In genomic region chr16:5615868-5616642, GRCh38 we compare ENCODE assay signal across 8 cellular contexts.
DNase-seq lines count a peak whose midpoint lies in the region; ATAC-seq, FAIRE-seq and TF ChIP-seq lines count a peak whose summit lies in the region.

No MANE protein-coding gene starts in this region.

- DNase-seq in NK-92 treated with Interleukin-12 subunit alpha and Interleukin-12 subunit beta, amount 100 ng/mL, for 24 hours (lab: John Stamatoyannopoulos, UW): peak; percentile 12
- DNase-seq in NK-92 (lab: John Stamatoyannopoulos, UW; ENCODE audit: unreplicated experiment) (no peak), HTR-8/SVneo (ENCODE audit: insufficient read length, low spot score) (peak; percentile 17), SK-N-DZ (ENCODE audit: low spot score) (peak; percentile 89), coronary artery (ENCODE audit: low spot score) (peak; percentile 74), mesothelial cell of epicardium (ENCODE audit: low spot score in 2 of 2, unreplicated experiment in 2 of 2) (peak; percentile 33 to 74), upper lobe of left lung (peak; percentile 26 to 59)

- TF ChIP-seq CTCF in coronary artery (IDR thresholded peaks at IDR 0.05) (peak; percentile 47), mesothelial cell of epicardium (IDR thresholded peaks at IDR 0.05; ENCODE audit: unreplicated experiment) (peak; percentile 90), upper lobe of left lung (IDR thresholded peaks at IDR 0.05) (peak; percentile 38 to 78 (median 56))

- no peak overlapping the region for H3K4me3 Mint-ChIP-seq in mesothelial cell of epicardium

- no peak for TF ChIP-seq POLR2A in upper lobe of left lung (IDR thresholded peaks at IDR 0.05)

- no peak overlapping the region for H3K27ac Mint-ChIP-seq in mesothelial cell of epicardium

- no peaks in the 10 kb centered on the region for H3K4me1 ChIP-seq in upper lobe of left lung

- 13 to 28% methylated on average over 15 to 25 of the region's 25 CpGs for WGBS in upper lobe of left lung, 2 donors

- no peak for FAIRE-seq in HTR-8/SVneo (lab: Jason Lieb, UNC)

- H3K4me3 ChIP-seq in coronary artery: peak overlapping the region; percentile 24
- no peak overlapping the region for H3K4me3 ChIP-seq in upper lobe of left lung

- H3K27me3 Mint-ChIP-seq in mesothelial cell of epicardium (ENCODE audit: low read depth): peaks cover 56% of the 10 kb centered on the region

- H3K27me3 ChIP-seq in upper lobe of left lung: no peaks in the 10 kb centered on the region

- no peaks in the 10 kb centered on the region for H3K9me3 ChIP-seq in upper lobe of left lung

- no peaks in the 10 kb centered on the region for H3K4me1 Mint-ChIP-seq in mesothelial cell of epicardium

- H3K36me3 Mint-ChIP-seq in mesothelial cell of epicardium: no peaks in the 10 kb centered on the region

- H3K36me3 ChIP-seq in upper lobe of left lung: no peaks in the 10 kb centered on the region

- ATAC-seq in upper lobe of left lung (ENCODE audit: low FRiP score in 2 of 2) (peak; percentile 45 to 71), HG03097 (IDR thresholded peaks at IDR 0.05; ENCODE audit: low FRiP score, unreplicated experiment) (no peak)

- no peaks in the 10 kb centered on the region for H3K9me3 Mint-ChIP-seq in mesothelial cell of epicardium

- H3K27ac ChIP-seq in coronary artery (no peak overlapping the region), upper lobe of left lung (no peak overlapping the region)

- no peak for TF ChIP-seq EP300 in upper lobe of left lung (IDR thresholded peaks at IDR 0.05)
